Comparison of ENCODE assay signal across 8 cellular contexts in genomic region chr9:70392189-70392588, GRCh38. TPM values are rescaled to one million over a fixed set of nuclear protein-coding genes. Genes with fewer than 3 reads are reported as not detected.
DNase-seq lines count a peak whose midpoint lies in the region; TF ChIP-seq lines count a peak whose summit lies in the region.

No MANE protein-coding gene starts in this region.

- TF ChIP-seq POLR2A in breast epithelium (IDR thresholded peaks at IDR 0.05): no peak
- TF ChIP-seq POLR2A in uterus (IDR thresholded peaks at IDR 0.05): no peak
- no peak for TF ChIP-seq POLR2A in Peyer's patch (IDR thresholded peaks at IDR 0.05)

- H3K4me2 ChIP-seq in hepatocyte: no peak overlapping the region

- CTCF ChIA-PET in MCF 10A (lab: Yijun Ruan, JAX): interaction anchor here (0.8 to 3.6 kb wide), 3 partner anchors 16 to 211 kb away, joined by 3 to 19 read pairs (median 4); no protein-coding TSS in a partner anchor

- 67% methylated on average over 2 of the region's 2 CpGs for WGBS in hepatocyte (ENCODE audit: low lambda C conversion rate, missing lambda C conversion rate)

- no peak overlapping the region for H3K4me3 ChIP-seq in breast epithelium
- H3K4me3 ChIP-seq in hepatocyte: no peak overlapping the region
- H3K4me3 ChIP-seq in uterus: no peak overlapping the region
- no peak overlapping the region for H3K4me3 ChIP-seq in Peyer's patch

- no peaks in the 10 kb centered on the region for H3K9me2 ChIP-seq in hepatocyte (replicated peaks; ENCODE audit: insufficient read depth)

- peaks cover 21% of the 10 kb centered on the region for H3K4me1 Mint-ChIP-seq in MCF 10A (ENCODE audit: insufficient read depth, unreplicated experiment)

- H3K4me3 Mint-ChIP-seq in MCF 10A (ENCODE audit: unreplicated experiment): no peak overlapping the region

- peaks cover 75% of the 10 kb centered on the region for H4K20me1 ChIP-seq in hepatocyte (ENCODE audit: insufficient read depth, poor library complexity, severe bottlenecking)

- DNase-seq in MCF 10A (ENCODE audit: unreplicated experiment): peak; percentile 18
- no peak for DNase-seq in breast epithelium (ENCODE audit: low spot score in 2 of 2)
- peak; percentile 55 for DNase-seq in SK-MEL-5 (ENCODE audit: low read depth, low spot score)
- no peak for DNase-seq in hepatocyte (ENCODE audit: low spot score)
- DNase-seq in uterus: no peak
- DNase-seq in mesenteric fat pad (ENCODE audit: low spot score): no peak
- no peak for DNase-seq in activated CD4-positive, alpha-beta T cell treated with anti-CD3 and anti-CD28 coated beads, Interleukin-2, amount 50 U/mL, for 4 hours
- DNase-seq in Peyer's patch: no peak

- peaks cover 0 to 12% of the 10 kb centered on the region in 2 donors for H3K4me1 ChIP-seq in breast epithelium
- no peaks in the 10 kb centered on the region for H3K4me1 ChIP-seq in hepatocyte (ENCODE audit: insufficient read depth)
- peaks cover 7 to 28% of the 10 kb centered on the region in 2 donors for H3K4me1 ChIP-seq in uterus
- peaks cover 0 to 51% (median 6%) of the 10 kb centered on the region in 4 donors for H3K4me1 ChIP-seq in Peyer's patch

- H3K27me3 ChIP-seq in breast epithelium (no peaks in the 10 kb centered on the region), hepatocyte (no peaks in the 10 kb centered on the region), uterus (no peaks in the 10 kb centered on the region), Peyer's patch (no peaks in the 10 kb centered on the region)

- H3K27ac ChIP-seq in breast epithelium: no peak overlapping the region
- H3K27ac ChIP-seq in hepatocyte: no peak overlapping the region
- H3K27ac ChIP-seq in uterus: peak overlapping the region; percentile 9 to 62
- H3K27ac ChIP-seq in Peyer's patch: peak overlapping the region in 1 of 4 donors; percentile 14

- peaks cover 90% of the 10 kb centered on the region for H3K79me2 ChIP-seq in hepatocyte

- H3K36me3 Mint-ChIP-seq in MCF 10A (ENCODE audit: insufficient read depth, unreplicated experiment): peaks cover 11% of the 10 kb centered on the region

- POLR2A ChIA-PET in MCF 10A (lab: Yijun Ruan, JAX): interaction anchor here (1.3 kb wide), 1 partner anchor 27 kb away, joined by 3 read pairs; no protein-coding TSS in a partner anchor

- no TSS peak for BruUV-seq in MCF 10A (replicated peaks; lab: Mats Ljungman, UMichigan)

- TF ChIP-seq CTCF in MCF 10A (IDR thresholded peaks at IDR 0.05; ENCODE audit: unreplicated experiment) (peak; percentile 13), breast epithelium (IDR thresholded peaks at IDR 0.05) (peak in 1 of 3 donors; percentile 9), hepatocyte (IDR thresholded peaks at IDR 0.05; ENCODE audit: poor library complexity) (peak; percentile 22), uterus (IDR thresholded peaks at IDR 0.05) (peak in 1 of 4 experiments; percentile 17), Peyer's patch (IDR thresholded peaks at IDR 0.05) (peak in 2 of 6 experiments; percentile 28 to 29)

- H2AFZ ChIP-seq in hepatocyte: no peak overlapping the region

- no peaks in the 10 kb centered on the region for H3K36me3 ChIP-seq in breast epithelium
- no peaks in the 10 kb centered on the region for H3K36me3 ChIP-seq in hepatocyte (replicated peaks; ENCODE audit: insufficient read depth, low read depth)
- H3K36me3 ChIP-seq in uterus: no peaks in the 10 kb centered on the region
- peaks cover 0 to 7% (median 0%) of the 10 kb centered on the region in 3 donors for H3K36me3 ChIP-seq in Peyer's patch

- H3K9me3 ChIP-seq in breast epithelium: no peaks in the 10 kb centered on the region
- no peaks in the 10 kb centered on the region for H3K9me3 ChIP-seq in hepatocyte (ENCODE audit: low read depth)
- H3K9me3 ChIP-seq in uterus: no peaks in the 10 kb centered on the region
- H3K9me3 ChIP-seq in Peyer's patch: no peaks in the 10 kb centered on the region

- no peaks in the 10 kb centered on the region for H3K9me3 Mint-ChIP-seq in MCF 10A (ENCODE audit: unreplicated experiment)

- in situ Hi-C loops in SK-MEL-5 (cut with HindIII; ENCODE audit: low pct_unique_long_range_greater_than_20kb, low sequenced_read_pairs): no loop called here

- no peaks in the 10 kb centered on the region for H3K27me3 Mint-ChIP-seq in MCF 10A (ENCODE audit: insufficient read depth, unreplicated experiment)

- intact Hi-C loops in MCF 10A (cut with micrococcal nuclease): loop anchor here (5.0 kb wide), 1 partner anchor 40 kb away; no protein-coding TSS in a partner anchor
- intact Hi-C loops in breast epithelium (cut with DNase I; ENCODE audit: low total_unique reads): no loop called here
- intact Hi-C loops in uterus (cut with DNase I; ENCODE audit: low total_unique reads): no loop called here

- no peak overlapping the region for H3K27ac Mint-ChIP-seq in MCF 10A (ENCODE audit: low read depth, unreplicated experiment)

RNA-seq across cellular contexts. Expression of gene KLF9, which starts 22.3 kb away (rescaled TPM):
- total RNA-seq in MCF 10A (2022): 5.9 and 8.9 TPM in 2 replicates
- total RNA-seq in breast epithelium: 100 to 1,000 TPM; 129 to 223 (median 206) TPM
- 42.7 and 43.1 TPM in 2 replicates for total RNA-seq in SK-MEL-5 (2014; rRNA removed; shearing (Covaris generic))
- polyA plus RNA-seq in SK-MEL-5 (2015; cell fraction: cytosol; rRNA removed): 75.5 and 93.3 TPM in 2 replicates
- 50.7 and 61.4 TPM in 2 replicates for polyA plus RNA-seq in SK-MEL-5 (2015; cell fraction: nucleus; rRNA removed)
- total RNA-seq in hepatocyte: 29.4 and 31.9 TPM in 2 replicates
- polyA plus RNA-seq in hepatocyte: 5.2 and 5.3 TPM in 2 replicates
- total RNA-seq in uterus: 100 to 1,000 TPM in 2 of 4 donors, 10 to 100 TPM in 2; 19.1 to 146 (median 98.7) TPM
- 105 TPM for total RNA-seq in mesenteric fat pad
- total RNA-seq in Peyer's patch: 100 to 1,000 TPM in 1 of 4 donors, 10 to 100 TPM in 3; 40.6 to 124 (median 55.4) TPM

Comparison
In these comparisons a context has a peak if more than half of its experiments do, and no peak if none do; other contexts are left out.
1. DNase-seq: peak in MCF 10A (single experiment) and SK-MEL-5 (single experiment); none in breast epithelium (0 of 2), hepatocyte (single experiment), uterus (0 of 2), mesenteric fat pad (single experiment), activated CD4-positive, alpha-beta T cell treated with anti-CD3 and anti-CD28 coated beads, Interleukin-2, amount 50 U/mL, for 4 hours (0 of 2) and Peyer's patch (0 of 3).
2. H3K27ac ChIP-seq: peak in uterus (2 of 2); none in breast epithelium (0 of 2) and hepatocyte (single experiment).